13 cellular contexts compared by ENCODE assay signal in genomic region chr4:86450861-86451260, GRCh38.
DNase-seq lines count a peak whose midpoint lies in the region; ATAC-seq and TF ChIP-seq lines count a peak whose summit lies in the region.
"Had no signal": no experiment of that assay in that cellular context is flagged by ENCODE, and none has a peak within 500 bp of the region (broad histone marks: within the 10 kb centered on the region; RNA-seq: fewer than 3 reads in every experiment).

No MANE protein-coding gene starts in this region.

- no peak for ATAC-seq in HG03175 (IDR thresholded peaks at IDR 0.05; ENCODE audit: unreplicated experiment)
- ATAC-seq: GM12878 had no signal

- H3K36me3 ChIP-seq in HUES6 (ENCODE audit: control insufficient read depth, insufficient read depth, low read length) (no peaks in the 10 kb centered on the region), uterus (no peaks in the 10 kb centered on the region)

- H3K27ac ChIP-seq in HUES6 (ENCODE audit: low read depth, low read length): peak overlapping the region; percentile 42
- no peak overlapping the region for H3K27ac ChIP-seq in dorsolateral prefrontal cortex
- peak overlapping the region; percentile 91 to 94 for H3K27ac ChIP-seq in uterus

- no peak for DNase-seq in dorsolateral prefrontal cortex
- DNase-seq in mesothelial cell of epicardium (ENCODE audit: low spot score in 2 of 2, unreplicated experiment in 2 of 2): no peak
- DNase-seq in uterus: no peak
- no peak for DNase-seq in T-helper 2 cell treated with Interferon-gamma antibody and Interleukin-4, amounts not matched to agents 5 μg/mL and 100 μg/mL, for 36 hours (ENCODE audit: low spot score)
- DNase-seq in activated naive CD4-positive, alpha-beta T cell (lab: John Stamatoyannopoulos, UW): no peak
- DNase-seq: C1 segment of cervical spinal cord, DND-41, GDM1, NCI-H2171 treated with DMSO at 0.1 percent for 48 hours, NCI-H774 had no signal

- H3K4me1 Mint-ChIP-seq in mesothelial cell of epicardium: peaks cover 52% of the 10 kb centered on the region
- no peaks in the 10 kb centered on the region for H3K4me1 Mint-ChIP-seq in T-helper 2 cell treated with Interferon-gamma antibody and Interleukin-4, amounts not matched to agents 5 μg/mL and 100 μg/mL, for 36 hours (ENCODE audit: low read depth)

- no peaks in the 10 kb centered on the region for H3K27me3 Mint-ChIP-seq in mesothelial cell of epicardium (ENCODE audit: low read depth)
- peaks cover 2% of the 10 kb centered on the region for H3K27me3 Mint-ChIP-seq in T-helper 2 cell treated with Interferon-gamma antibody and Interleukin-4, amounts not matched to agents 5 μg/mL and 100 μg/mL, for 36 hours (ENCODE audit: low read depth)

- no peak overlapping the region for H3K4me3 Mint-ChIP-seq in mesothelial cell of epicardium
- H3K4me3 Mint-ChIP-seq in T-helper 2 cell treated with Interferon-gamma antibody and Interleukin-4, amounts not matched to agents 5 μg/mL and 100 μg/mL, for 36 hours: no peak overlapping the region

- H3K4me1 ChIP-seq in HUES6 (ENCODE audit: control insufficient read depth, insufficient read depth, low read length) (peaks cover 58% of the 10 kb centered on the region), uterus (no peaks in the 10 kb centered on the region)

- peaks cover 3% of the 10 kb centered on the region; the same call in 1 of the 2 replicates for H3K9me3 ChIP-seq in HUES6 (ENCODE audit: control insufficient read depth, insufficient read depth, low read depth, low read length)
- no peaks in the 10 kb centered on the region for H3K9me3 ChIP-seq in uterus

- peak overlapping the region; percentile 34 for H3K9ac ChIP-seq in HUES6 (ENCODE audit: low read length)

- no peak for TF ChIP-seq CTCF in dorsolateral prefrontal cortex (IDR thresholded peaks at IDR 0.05 in 54 of 56, conservative IDR thresholded peaks at IDR 0.05 in 2 of 56; ENCODE audit: low read depth in 1 of 56, partially characterized antibody in 56 of 56)
- no peak for TF ChIP-seq CTCF in mesothelial cell of epicardium (IDR thresholded peaks at IDR 0.05; ENCODE audit: unreplicated experiment)
- no peak for TF ChIP-seq CTCF in uterus (IDR thresholded peaks at IDR 0.05)

- peaks cover 2% of the 10 kb centered on the region for H3K9me3 Mint-ChIP-seq in mesothelial cell of epicardium
- no peaks in the 10 kb centered on the region for H3K9me3 Mint-ChIP-seq in T-helper 2 cell treated with Interferon-gamma antibody and Interleukin-4, amounts not matched to agents 5 μg/mL and 100 μg/mL, for 36 hours

- H3K27me3 ChIP-seq in HUES6 (ENCODE audit: control insufficient read depth, insufficient read depth, low read length) (no peaks in the 10 kb centered on the region), dorsolateral prefrontal cortex (no peaks in the 10 kb centered on the region), uterus (no peaks in the 10 kb centered on the region)

- no peak for TF ChIP-seq POLR2A in uterus (IDR thresholded peaks at IDR 0.05)

- H3K4me3 ChIP-seq in HUES6 (ENCODE audit: low read depth, low read length) (no peak overlapping the region), dorsolateral prefrontal cortex (peak overlapping the region in 41 of 59 donors; percentile 9 to 61 (median 47)), uterus (peak overlapping the region; percentile 45 to 47)
- H3K4me3 ChIP-seq: GM12878 had no signal

- H3K27ac Mint-ChIP-seq in mesothelial cell of epicardium: peak overlapping the region; percentile 54
- no peak overlapping the region for H3K27ac Mint-ChIP-seq in T-helper 2 cell treated with Interferon-gamma antibody and Interleukin-4, amounts not matched to agents 5 μg/mL and 100 μg/mL, for 36 hours

- intact Hi-C loops in dorsolateral prefrontal cortex (cut with DNase I): no loop called here
- intact Hi-C loops in uterus (cut with DNase I; ENCODE audit: low total_unique reads): no loop called here

- H3K36me3 Mint-ChIP-seq in mesothelial cell of epicardium: no peaks in the 10 kb centered on the region
- H3K36me3 Mint-ChIP-seq in T-helper 2 cell treated with Interferon-gamma antibody and Interleukin-4, amounts not matched to agents 5 μg/mL and 100 μg/mL, for 36 hours (ENCODE audit: low read depth): no peaks in the 10 kb centered on the region

Comparison
In these comparisons a context has a peak if more than half of its experiments do, and no peak if none do; other contexts are left out.
1. H3K27ac ChIP-seq: peak in HUES6 (single experiment) and uterus (2 of 2); none in dorsolateral prefrontal cortex (0 of 59).